In the genomic region with DNA sequence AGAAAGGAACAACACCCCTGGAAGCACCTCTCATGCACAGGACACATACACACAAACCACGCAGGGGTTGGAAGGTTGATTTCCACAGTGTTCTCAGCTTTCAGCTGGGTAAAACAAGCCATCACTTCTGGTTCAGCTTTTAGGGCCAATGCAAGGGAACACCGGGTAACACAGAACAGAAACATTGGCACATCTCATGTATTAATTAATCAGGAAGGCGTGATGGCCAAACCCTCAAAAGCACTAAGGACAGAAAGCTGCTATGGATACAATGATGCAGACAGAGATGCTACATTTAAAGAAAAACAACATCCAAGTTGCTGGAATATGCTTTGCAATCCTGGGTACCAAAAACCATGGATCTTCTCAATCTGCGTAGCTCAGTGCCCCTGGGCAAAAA, we compare ENCODE assay signal across 10 cellular contexts.
DNase-seq lines count a peak whose midpoint lies in the region; ATAC-seq and TF ChIP-seq lines count a peak whose summit lies in the region.
"Had no signal": no experiment of that assay in that cellular context is flagged by ENCODE, and none has a peak within 500 bp of the region (broad histone marks: within the 10 kb centered on the region; RNA-seq: fewer than 3 reads in every experiment).

No MANE protein-coding gene starts in this region.

- H3K27ac ChIP-seq in HUES48 (ENCODE audit: low read depth, low read length) (peak overlapping the region; percentile 71), suprapubic skin (no peak overlapping the region)
- H3K27ac ChIP-seq: right lobe of liver had no signal

- 19% methylated on average over 4 of the region's 4 CpGs for WGBS in suprapubic skin

- TF ChIP-seq EP300 in suprapubic skin (IDR thresholded peaks at IDR 0.05): no peak

- ATAC-seq in HG03175 (IDR thresholded peaks at IDR 0.05; ENCODE audit: unreplicated experiment) (no peak), GM21737 (IDR thresholded peaks at IDR 0.05; ENCODE audit: unreplicated experiment) (no peak)
- ATAC-seq: effector memory CD8-positive, alpha-beta T cell had no signal

- no peaks in the 10 kb centered on the region for H3K9me3 ChIP-seq in HUES48 (ENCODE audit: control insufficient read depth, insufficient read depth, low read length)
- H3K9me3 ChIP-seq in suprapubic skin: no peaks in the 10 kb centered on the region
- H3K9me3 ChIP-seq: right lobe of liver had no signal

- DNase-seq in cerebellum (ENCODE audit: low spot score): peak; percentile 19
- peak; percentile 68 for DNase-seq in medulla oblongata (ENCODE audit: extremely low spot score)
- DNase-seq in suprapubic skin (ENCODE audit: low spot score in 2 of 2): no peak
- DNase-seq in islet precursor cell: no peak
- DNase-seq: activated CD4-positive, alpha-beta T cell treated with anti-CD3 and anti-CD28 coated beads for 36 hours; effector memory CD8-positive, alpha-beta T cell; right lobe of liver had no signal

- H3K4me3 ChIP-seq in HUES48 (ENCODE audit: low read depth, low read length) (peak overlapping the region; percentile 75), suprapubic skin (peak overlapping the region; percentile 48)

- H3K4me1 ChIP-seq in HUES48 (ENCODE audit: control insufficient read depth, insufficient read depth, low read length) (peaks cover 52% of the 10 kb centered on the region), suprapubic skin (peaks cover 22% of the 10 kb centered on the region)

- no peak overlapping the region; the same call in 1 of the 2 replicates for H3K9ac ChIP-seq in HUES48 (ENCODE audit: low read depth, low read length)

- no peak for TF ChIP-seq CTCF in suprapubic skin (IDR thresholded peaks at IDR 0.05)

- no peak for TF ChIP-seq POLR2A in suprapubic skin (IDR thresholded peaks at IDR 0.05)

- H3K36me3 ChIP-seq in HUES48 (ENCODE audit: control insufficient read depth, insufficient read depth, low read length) (no peaks in the 10 kb centered on the region), suprapubic skin (no peaks in the 10 kb centered on the region)
- H3K36me3 ChIP-seq: right lobe of liver had no signal

- peaks cover 9% of the 10 kb centered on the region for H3K27me3 ChIP-seq in HUES48 (ENCODE audit: control insufficient read depth, insufficient read depth, low read length)
- H3K27me3 ChIP-seq in suprapubic skin: no peaks in the 10 kb centered on the region
- H3K27me3 ChIP-seq: right lobe of liver had no signal

Comparison
In these comparisons a context has a peak if more than half of its experiments do, and no peak if none do; other contexts are left out.
1. DNase-seq: peak in cerebellum (single experiment) and medulla oblongata (single experiment); none in suprapubic skin (0 of 2) and islet precursor cell (single experiment).